ENCODE assay signal across 29 cellular contexts in genomic region chr3:151806838-151807237, GRCh38. TPM values are rescaled to one million over a fixed set of nuclear protein-coding genes. Genes with fewer than 3 reads are reported as not detected.
"Had no signal": no experiment of that assay in that cellular context is flagged by ENCODE, and none has a peak within 500 bp of the region (broad histone marks: within the 10 kb centered on the region; RNA-seq: fewer than 3 reads in every experiment).

No MANE protein-coding gene starts in this region.

- H3K27me3 ChIP-seq: colonic mucosa, esophagus squamous epithelium, gastrocnemius medialis, heart right ventricle, left lung had no signal

- ATAC-seq: effector memory CD8-positive, alpha-beta T cell; esophagus mucosa; gastrocnemius medialis; heart right ventricle; left cardiac atrium; left lung; left ventricle myocardium superior; lower lobe of right lung; mucosa of descending colon had no signal

- H3K9me3 ChIP-seq: colonic mucosa, gastrocnemius medialis, lower lobe of right lung, mucosa of descending colon had no signal

- H3K27ac ChIP-seq: colonic mucosa, epithelial cell of prostate, gastrocnemius medialis, heart right ventricle, left lung, lower lobe of right lung had no signal

- H3K36me3 ChIP-seq: colonic mucosa, esophagus squamous epithelium, gastrocnemius medialis, heart right ventricle, left lung, lower lobe of right lung had no signal

- H3K4me1 ChIP-seq: colonic mucosa, gastrocnemius medialis, heart right ventricle, left lung, lower lobe of right lung had no signal

- FAIRE-seq: endometrium, islet of Langerhans, keratinocyte had no signal

- H3K4me3 ChIP-seq: colonic mucosa, esophagus squamous epithelium, gastrocnemius medialis, heart right ventricle, left lung, lower lobe of right lung, mucosa of descending colon had no signal

- DNase-seq: colonic mucosa; cortex of kidney; effector CD8-positive, alpha-beta T cell; effector memory CD8-positive, alpha-beta T cell; endodermal cell; erythroblast; esophagus squamous epithelium; foreskin fibroblast; foreskin melanocyte; gastrocnemius medialis; glutamatergic neuron; head of caudate nucleus; heart right ventricle; hippocampal formation; left cardiac atrium; left lung; left ventricle myocardium superior; lower lobe of right lung; mesenchymal stem cell; mucosa of descending colon; naive B cell had no signal

RNA-seq across cellular contexts. Expression of gene AADAC, which starts 7.1 kb away (rescaled TPM):
- total RNA-seq: endodermal cell, kidney epithelial cell, mesothelial cell of epicardium, myocyte had no signal
